Comparison of ENCODE assay signal across 1 cellular context in genomic region chr16:80875616-80876015, GRCh38.
TF ChIP-seq lines count a peak whose summit lies in the region.

No MANE protein-coding gene starts in this region.

TF ChIP-seq in HepG2, 621 proteins besides CTCF, POLR2A, EP300 and RAD21 (continued from another document):
- TF ChIP-seq NAIF1 (CRISPR knock-in tag; IDR thresholded peaks at IDR 0.05; ENCODE audit: borderline replicate concordance) (no peak), MIER2 (CRISPR knock-in tag; IDR thresholded peaks at IDR 0.05) (no peak), ZNF609 (CRISPR knock-in tag; IDR thresholded peaks at IDR 0.05; ENCODE audit: borderline replicate concordance) (no peak), ZNF296 (CRISPR knock-in tag; conservative IDR thresholded peaks at IDR 0.05) (no peak), TBX3 (IDR thresholded peaks at IDR 0.05; ENCODE audit: borderline replicate concordance) (no peak), PITX1 (CRISPR knock-in tag; IDR thresholded peaks at IDR 0.05) (no peak), SAFB2 (CRISPR knock-in tag; IDR thresholded peaks at IDR 0.05; ENCODE audit: borderline replicate concordance, low read depth) (no peak), ZNF7 (CRISPR knock-in tag; IDR thresholded peaks at IDR 0.05) (no peak), SRSF9 (IDR thresholded peaks at IDR 0.05; ENCODE audit: borderline replicate concordance, insufficient read depth, low read depth, low read length, poor library complexity, severe bottlenecking) (no peak), GATAD2A (CRISPR knock-in tag; IDR thresholded peaks at IDR 0.05) (no peak), KAT7 (CRISPR knock-in tag; IDR thresholded peaks at IDR 0.05; ENCODE audit: borderline replicate concordance) (no peak), SSRP1 (CRISPR knock-in tag; IDR thresholded peaks at IDR 0.05) (no peak), PRPF4 (IDR thresholded peaks at IDR 0.05; ENCODE audit: low read depth, low read length, poor library complexity, severe bottlenecking) (no peak), GTF2F1 (IDR thresholded peaks at IDR 0.05; ENCODE audit: low read length) (no peak), ZNF280B (CRISPR knock-in tag; IDR thresholded peaks at IDR 0.05; ENCODE audit: borderline replicate concordance) (no peak)
